Comparison of ENCODE assay signal across 14 cellular contexts in genomic region chr12:122042910-122043309, GRCh38. TPM values are rescaled to one million over a fixed set of nuclear protein-coding genes. Genes with fewer than 3 reads are reported as not detected.
A peak's percentile ranks its signal among the peaks of the same experiment; 100 is the strongest.
DNase-seq lines count a peak whose midpoint lies in the region; ATAC-seq, FAIRE-seq and TF ChIP-seq lines count a peak whose summit lies in the region.
"Had no signal": no experiment of that assay in that cellular context is flagged by ENCODE, and none has a peak within 500 bp of the region (broad histone marks: within the 10 kb centered on the region; RNA-seq: fewer than 3 reads in every experiment).

No MANE protein-coding gene starts in this region.

- H2BK5ac ChIP-seq in neuronal stem cell (ENCODE audit: low read length) = no peak overlapping the region

- H3K18ac ChIP-seq in neuronal stem cell (ENCODE audit: low read length) = no peak overlapping the region

- H2AK5ac ChIP-seq in neuronal stem cell (ENCODE audit: low read depth, low read length) = no peak overlapping the region

- H3K4me3 Mint-ChIP-seq in natural killer cell treated with Interleukin-12 subunit alpha and Interleukin-12 subunit beta and Interleukin-15 and Interleukin-18, amount 100 ng/mL, for 72 hours = no peak overlapping the region
- H3K4me3 Mint-ChIP-seq in natural killer cell = no peak overlapping the region
- H3K4me3 Mint-ChIP-seq: CD8-positive, alpha-beta memory T cell had no signal

- H2BK12ac ChIP-seq in neuronal stem cell (ENCODE audit: low read length) = no peak overlapping the region

- H4K91ac ChIP-seq in neuronal stem cell (ENCODE audit: low read depth, low read length, poor library complexity) = no peak overlapping the region

- intact Hi-C loops in natural killer cell (cut with micrococcal nuclease) (no loop called here), psoas muscle (cut with DNase I) (no loop called here), kidney (cut with DNase I) (no loop called here)

- DNase-seq in natural killer cell treated with Interleukin-12 subunit alpha and Interleukin-12 subunit beta and Interleukin-15 and Interleukin-18, amount 100 ng/mL, for 72 hours (ENCODE audit: low spot score) = peak; percentile 34
- DNase-seq in natural killer cell = no peak
- peak; percentile 57 for DNase-seq in kidney glomerular epithelial cell (lab: John Stamatoyannopoulos, UW)
- no peak for DNase-seq in neuronal stem cell (ENCODE audit: low spot score)
- no peak for DNase-seq in psoas muscle
- no peak for DNase-seq in kidney
- DNase-seq in glomerular visceral epithelial cell (ENCODE audit: extremely low spot score) = no peak
- DNase-seq: Caco-2; CD8-positive, alpha-beta memory T cell; DMS53; GF-D8 had no signal

- no CpG with 5 or more reads among the region's 11 CpGs for WGBS in neuronal stem cell (ENCODE audit: extremely low coverage in 2 of 2, insufficient read length in 2 of 2, insufficient replicate concordance in 1 of 2), 2 donors
- WGBS in psoas muscle, 3 donors = 74 to 78% (median 76%) methylated on average over 11 of the region's 11 CpGs

- peaks cover 43 to 94% of the 10 kb centered on the region in 2 donors for H3K36me3 ChIP-seq in neuronal stem cell (replicated peaks in 1 of 2; ENCODE audit: control insufficient read depth in 2 of 2, insufficient read depth in 2 of 2, low read length in 2 of 2)
- peaks cover 0 to 64% of the 10 kb centered on the region in 2 donors for H3K36me3 ChIP-seq in psoas muscle (ENCODE audit: insufficient read depth in 1 of 2, low read depth in 1 of 2)
- peaks cover 0 to 18% of the 10 kb centered on the region in 2 donors for H3K36me3 ChIP-seq in kidney (ENCODE audit: control insufficient read depth in 1 of 2, insufficient read depth in 2 of 2, low read length in 2 of 2)

- H3K4me1 ChIP-seq in neuronal stem cell (ENCODE audit: control insufficient read depth in 2 of 2, insufficient read depth in 1 of 2, low read depth in 1 of 2, low read length in 2 of 2) (no peaks in the 10 kb centered on the region), psoas muscle (no peaks in the 10 kb centered on the region), kidney (ENCODE audit: control insufficient read depth in 1 of 2, insufficient read depth in 1 of 2, low read depth in 1 of 2, low read length in 2 of 2) (peaks cover 8 to 17% of the 10 kb centered on the region in 2 donors)

- no peak for TF ChIP-seq CTCF in natural killer cell (IDR thresholded peaks at IDR 0.05)
- TF ChIP-seq CTCF in psoas muscle (IDR thresholded peaks at IDR 0.05) = no peak
- no peak for TF ChIP-seq CTCF in kidney (IDR thresholded peaks at IDR 0.05; ENCODE audit: borderline replicate concordance, extremely low read depth, insufficient read depth)

- H3K9me3 ChIP-seq in neuronal stem cell (replicated peaks in 1 of 2; ENCODE audit: control insufficient read depth in 2 of 2, insufficient read depth in 1 of 2, low read depth in 1 of 2, low read length in 2 of 2) (peaks cover 0 to 11% of the 10 kb centered on the region in 2 donors), psoas muscle (no peaks in the 10 kb centered on the region), kidney (ENCODE audit: control insufficient read depth in 1 of 2, low read length in 2 of 2) (no peaks in the 10 kb centered on the region)
- H3K9me3 ChIP-seq: Caco-2 had no signal

- H4K8ac ChIP-seq in neuronal stem cell (ENCODE audit: low read depth, low read length) = no peak overlapping the region

- no peak for FAIRE-seq in kidney (lab: Jason Lieb, UNC)
- FAIRE-seq: H54 had no signal

- H3K27me3 ChIP-seq in neuronal stem cell (ENCODE audit: control insufficient read depth in 3 of 3, insufficient read depth in 3 of 3, low read depth in 1 of 3, low read length in 3 of 3) (no peaks in the 10 kb centered on the region), psoas muscle (ENCODE audit: insufficient read depth in 3 of 3, low read length in 2 of 3) (no peaks in the 10 kb centered on the region)

- H2AFZ ChIP-seq in neuronal stem cell (ENCODE audit: low read length) = no peak overlapping the region

- no peaks in the 10 kb centered on the region for H3K36me3 Mint-ChIP-seq in natural killer cell treated with Interleukin-12 subunit alpha and Interleukin-12 subunit beta and Interleukin-15 and Interleukin-18, amount 100 ng/mL, for 72 hours
- H3K36me3 Mint-ChIP-seq in natural killer cell = no peaks in the 10 kb centered on the region

- no peak overlapping the region for H2BK15ac ChIP-seq in neuronal stem cell (ENCODE audit: low read length)

- H2BK120ac ChIP-seq in neuronal stem cell (ENCODE audit: low read depth, low read length) = no peak overlapping the region

- peak overlapping the region; percentile 38 for H3K14ac ChIP-seq in neuronal stem cell (ENCODE audit: low read length)

- H3K9me3 Mint-ChIP-seq in natural killer cell treated with Interleukin-12 subunit alpha and Interleukin-12 subunit beta and Interleukin-15 and Interleukin-18, amount 100 ng/mL, for 72 hours = no peaks in the 10 kb centered on the region
- no peaks in the 10 kb centered on the region for H3K9me3 Mint-ChIP-seq in natural killer cell
- H3K9me3 Mint-ChIP-seq: CD8-positive, alpha-beta memory T cell had no signal

- H3K27me3 Mint-ChIP-seq in natural killer cell treated with Interleukin-12 subunit alpha and Interleukin-12 subunit beta and Interleukin-15 and Interleukin-18, amount 100 ng/mL, for 72 hours = no peaks in the 10 kb centered on the region
- H3K27me3 Mint-ChIP-seq in natural killer cell (ENCODE audit: low read depth in 2 of 2) = no peaks in the 10 kb centered on the region
- H3K27me3 Mint-ChIP-seq: CD8-positive, alpha-beta memory T cell had no signal

- H3K4me1 Mint-ChIP-seq in natural killer cell treated with Interleukin-12 subunit alpha and Interleukin-12 subunit beta and Interleukin-15 and Interleukin-18, amount 100 ng/mL, for 72 hours (ENCODE audit: low read depth in 2 of 2) = no peaks in the 10 kb centered on the region
- no peaks in the 10 kb centered on the region for H3K4me1 Mint-ChIP-seq in natural killer cell
- H3K4me1 Mint-ChIP-seq: CD8-positive, alpha-beta memory T cell had no signal

- no peak overlapping the region for H3K27ac Mint-ChIP-seq in natural killer cell treated with Interleukin-12 subunit alpha and Interleukin-12 subunit beta and Interleukin-15 and Interleukin-18, amount 100 ng/mL, for 72 hours
- H3K27ac Mint-ChIP-seq in natural killer cell = no peak overlapping the region
- H3K27ac Mint-ChIP-seq: CD8-positive, alpha-beta memory T cell had no signal

- H3K4me2 ChIP-seq in neuronal stem cell (ENCODE audit: insufficient read depth, low read length, poor library complexity, severe bottlenecking) = no peak overlapping the region

- no peak for ATAC-seq in natural killer cell treated with Interleukin-12 subunit alpha and Interleukin-12 subunit beta and Interleukin-15 and Interleukin-18, amount 100 ng/mL, for 72 hours
- ATAC-seq in natural killer cell = no peak
- ATAC-seq in psoas muscle = no peak
- no peak for ATAC-seq in esophagus mucosa

- H3K27ac ChIP-seq in neuronal stem cell (replicated peaks; ENCODE audit: low read length) (no peak overlapping the region), psoas muscle (no peak overlapping the region), kidney (ENCODE audit: low read depth in 2 of 2, low read length in 2 of 2) (peak overlapping the region in 1 of 2 donors; percentile 67)
- H3K27ac ChIP-seq: 22Rv1 had no signal

- no peak overlapping the region for H3K4ac ChIP-seq in neuronal stem cell (ENCODE audit: low read length)

- no peak overlapping the region for H3K23ac ChIP-seq in neuronal stem cell (ENCODE audit: low read depth, low read length, poor library complexity)

- H3K9ac ChIP-seq in neuronal stem cell (ENCODE audit: low read depth, low read length, poor library complexity) (no peak overlapping the region), kidney (ENCODE audit: low read length in 2 of 2) (no peak overlapping the region)

- H3K79me1 ChIP-seq in neuronal stem cell (ENCODE audit: low read depth, low read length) = peaks cover 9% of the 10 kb centered on the region

- H3K4me3 ChIP-seq in neuronal stem cell (ENCODE audit: low read length in 2 of 2) = no peak overlapping the region
- no peak overlapping the region for H3K4me3 ChIP-seq in psoas muscle
- no peak overlapping the region for H3K4me3 ChIP-seq in kidney (ENCODE audit: low read length in 2 of 2)

RNA-seq across cellular contexts. Expression of gene BCL7A, which starts 21.2 kb away (rescaled TPM):
- total RNA-seq in natural killer cell treated with Interleukin-12 subunit alpha and Interleukin-12 subunit beta and Interleukin-15 and Interleukin-18, amount 100 ng/mL, for 72 hours = under 1 TPM; 0.33 to 0.69 TPM
- total RNA-seq in natural killer cell (1 to 10 TPM in 1 of 3 donors, under 1 TPM in 2; 0.85 to 1.1 (median 0.96) TPM), psoas muscle (10 to 100 TPM; 11.3 to 14.3 (median 12.5) TPM), kidney (22.7 TPM), esophagus mucosa (2.3 TPM)
- 31.6 TPM for polyA plus RNA-seq in neuronal stem cell (2013, experiment 1 of 2)
- polyA plus RNA-seq in neuronal stem cell (2013, experiment 2 of 2) = 32.9 TPM
- polyA plus RNA-seq in psoas muscle (1 to 10 TPM; 3.6 to 8.1 (median 6.5) TPM), kidney (ENCODE audit: insufficient read depth, low read depth, low replicate concordance) (6.8 TPM)

RNA-seq across cellular contexts. Expression of gene MLXIP, which starts 35.6 kb away (rescaled TPM):
- 10 to 100 TPM; 28.4 to 48.6 TPM for total RNA-seq in natural killer cell treated with Interleukin-12 subunit alpha and Interleukin-12 subunit beta and Interleukin-15 and Interleukin-18, amount 100 ng/mL, for 72 hours
- total RNA-seq in natural killer cell = 10 to 100 TPM; 83.8 to 92.4 (median 86.1) TPM
- polyA plus RNA-seq in neuronal stem cell (2013, experiment 1 of 2) = 18.3 TPM
- 18.1 TPM for polyA plus RNA-seq in neuronal stem cell (2013, experiment 2 of 2)
- 100 to 1,000 TPM; 114 to 184 (median 137) TPM for total RNA-seq in psoas muscle
- polyA plus RNA-seq in psoas muscle = 100 to 1,000 TPM in 1 of 3 donors, 10 to 100 TPM in 2; 50.9 to 114 (median 55.0) TPM
- 67.6 TPM for total RNA-seq in kidney
- polyA plus RNA-seq in kidney (ENCODE audit: insufficient read depth, low read depth, low replicate concordance) = 10.9 TPM
- 13.1 TPM for total RNA-seq in esophagus mucosa

Comparison
In these comparisons a context has a peak if more than half of its experiments do, and no peak if none do; other contexts are left out.
1. DNase-seq: peak in natural killer cell treated with Interleukin-12 subunit alpha and Interleukin-12 subunit beta and Interleukin-15 and Interleukin-18, amount 100 ng/mL, for 72 hours (single experiment) and kidney glomerular epithelial cell (single experiment); none in natural killer cell (single experiment), neuronal stem cell (single experiment), psoas muscle (0 of 2), kidney (single experiment) and glomerular visceral epithelial cell (single experiment).